ENCODE assay signal across 10 cellular contexts in the genomic region with DNA sequence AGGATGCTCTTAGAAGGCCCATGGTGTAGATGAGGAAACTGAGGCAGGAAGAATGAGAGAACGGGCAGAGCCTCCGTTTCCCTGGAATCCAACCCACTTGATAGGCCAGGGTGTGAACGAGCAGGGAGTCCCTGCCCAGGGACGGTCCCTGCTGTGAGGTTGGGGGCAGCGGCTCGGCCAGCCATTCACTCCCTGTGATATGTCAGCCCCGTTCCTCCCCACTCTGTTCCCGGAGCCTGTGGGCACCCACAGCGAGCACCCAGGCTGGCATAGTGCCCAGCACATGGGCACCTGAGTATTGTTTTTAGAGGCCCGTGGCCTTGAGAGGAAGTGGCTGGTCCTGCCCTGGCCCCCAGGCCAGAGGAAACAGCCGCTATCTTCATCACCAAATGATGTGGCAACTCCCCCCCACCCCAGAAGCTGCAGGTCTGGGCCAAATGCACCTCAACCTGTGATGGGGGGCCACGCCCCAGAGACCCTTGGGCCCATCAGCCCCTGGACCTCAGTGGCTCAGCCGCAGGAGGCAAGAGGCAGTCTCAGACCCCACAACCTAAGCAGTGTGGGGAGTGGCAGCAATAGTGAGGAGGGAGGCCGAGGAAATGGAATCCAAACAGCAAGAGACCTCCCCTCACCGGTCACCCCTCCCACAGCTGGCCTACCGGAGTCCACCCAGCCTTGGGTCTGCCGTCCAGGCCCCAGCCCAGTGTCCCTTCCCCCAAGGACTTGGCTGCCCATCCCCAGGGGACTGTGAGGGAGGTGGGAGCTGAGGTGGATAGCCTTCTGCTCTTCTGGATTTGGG. TPM values are rescaled to one million over a fixed set of nuclear protein-coding genes. Genes with fewer than 3 reads are reported as not detected.
DNase-seq lines count a peak whose midpoint lies in the region; TF ChIP-seq lines count a peak whose summit lies in the region.
"Had no signal": no experiment of that assay in that cellular context is flagged by ENCODE, and none has a peak within 500 bp of the region (broad histone marks: within the 10 kb centered on the region; RNA-seq: fewer than 3 reads in every experiment).

No MANE protein-coding gene starts in this region.

- H3K9me3 ChIP-seq in mammary epithelial cell (replicated peaks; ENCODE audit: insufficient read depth, low read length) = no peaks in the 10 kb centered on the region
- H3K9me3 ChIP-seq in mucosa of stomach (ENCODE audit: control insufficient read depth, low read length) = no peaks in the 10 kb centered on the region

- H4K20me1 ChIP-seq in mammary epithelial cell (ENCODE audit: insufficient read depth, low read length) = no peaks in the 10 kb centered on the region

- H3K27me3 ChIP-seq in mammary epithelial cell (ENCODE audit: insufficient read depth, low read length) (no peaks in the 10 kb centered on the region), mucosa of stomach (ENCODE audit: control insufficient read depth, insufficient read depth, low read length) (no peaks in the 10 kb centered on the region)

- dilution Hi-C loops in mammary epithelial cell (cut with HindIII; ENCODE audit: low sequenced_read_pairs) = no loop called here

- no peak overlapping the region for H2AFZ ChIP-seq in mammary epithelial cell (ENCODE audit: low read depth, low read length)

- 79% methylated on average over 9 of the region's 17 CpGs for WGBS in mammary epithelial cell (ENCODE audit: low coverage, missing lambda C conversion rate)

- H3K27me3 Mint-ChIP-seq in type B pancreatic cell = no peaks in the 10 kb centered on the region
- H3K27me3 Mint-ChIP-seq: stimulated activated naive CD8-positive, alpha-beta T cell treated with anti-CD3 and anti-CD28 coated beads, Interleukin-15, Interleukin-2, amounts not matched to agents 100 ng/mL and 50 ng/mL, for 24 hours had no signal

- no TSS peak for BruUV-seq in mammary epithelial cell (replicated peaks; lab: Mats Ljungman, UMichigan)

- H3K36me3 ChIP-seq in mammary epithelial cell (ENCODE audit: insufficient read depth, low read length) (no peaks in the 10 kb centered on the region), mucosa of stomach (ENCODE audit: control insufficient read depth, insufficient read depth, low read length) (no peaks in the 10 kb centered on the region)

- no peak overlapping the region for H3K4me3 ChIP-seq in mammary epithelial cell (replicated peaks in 1 of 3; ENCODE audit: insufficient read depth in 1 of 3, low read depth in 2 of 3, low read length in 3 of 3)
- H3K4me3 ChIP-seq in mucosa of stomach (ENCODE audit: low read length) = no peak overlapping the region

- TF ChIP-seq CTCF in mammary epithelial cell (conservative IDR thresholded peaks at IDR 0.05 in 1 of 2, IDR thresholded peaks at IDR 0.05 in 1 of 2; ENCODE audit: extremely low read depth in 1 of 2, insufficient read depth in 1 of 2, low read depth in 1 of 2, low read length in 2 of 2) (no peak), type B pancreatic cell (conservative IDR thresholded peaks at IDR 0.05) (no peak), GM10266 (IDR thresholded peaks at IDR 0.05; ENCODE audit: control insufficient read depth, insufficient read depth, low read depth, missing control alignments) (no peak)

- no peak overlapping the region for H3K4me3 Mint-ChIP-seq in type B pancreatic cell
- H3K4me3 Mint-ChIP-seq: stimulated activated naive CD8-positive, alpha-beta T cell treated with anti-CD3 and anti-CD28 coated beads, Interleukin-15, Interleukin-2, amounts not matched to agents 100 ng/mL and 50 ng/mL, for 24 hours had no signal

- H3K36me3 Mint-ChIP-seq in type B pancreatic cell = no peaks in the 10 kb centered on the region
- H3K36me3 Mint-ChIP-seq: activated naive CD4-positive, alpha-beta T cell treated with anti-CD3 and anti-CD28 coated beads, Interleukin-2, amount 50 U/mL, for 72 hours had no signal

- in situ Hi-C loops in mammary epithelial cell (cut with MboI; ENCODE audit: low sequenced_read_pairs in 2 of 2) = no loop called here

- CTCF ChIA-PET in mammary epithelial cell (lab: Charles Lee; ENCODE audit: low non-redundant PET) = interaction anchor here (0.7 kb wide), 1 partner anchor 16 kb away, joined by 6 read pairs; no protein-coding TSS in a partner anchor

- peaks cover 41% of the 10 kb centered on the region for H3K4me1 Mint-ChIP-seq in type B pancreatic cell (ENCODE audit: unreplicated experiment)

- H3K9ac ChIP-seq in mammary epithelial cell (ENCODE audit: insufficient read depth, low read length) = peak overlapping the region; percentile 41
- H3K9ac ChIP-seq in mucosa of stomach (ENCODE audit: low read length) = peak overlapping the region; percentile 40

- peak overlapping the region; percentile 90 for H3K27ac ChIP-seq in mammary epithelial cell (ENCODE audit: insufficient read depth, low read depth, low read length)

- H3K4me1 ChIP-seq in mammary epithelial cell (ENCODE audit: insufficient read depth, low read length) (peaks cover 81% of the 10 kb centered on the region), mucosa of stomach (ENCODE audit: control insufficient read depth, insufficient read depth, low read length) (peaks cover 87% of the 10 kb centered on the region)

- intact Hi-C loops in mammary epithelial cell (cut with micrococcal nuclease) = loop anchor here (10.0 kb wide), 2 partner anchors 113 to 263 kb away; partner anchors contain the start of genes C11orf24 and CHKA

- peak overlapping the region; percentile 91 for H3K27ac Mint-ChIP-seq in type B pancreatic cell
- H3K27ac Mint-ChIP-seq: activated naive CD4-positive, alpha-beta T cell treated with anti-CD3 and anti-CD28 coated beads, Interleukin-2, amount 50 U/mL, for 72 hours; stimulated activated naive CD8-positive, alpha-beta T cell treated with anti-CD3 and anti-CD28 coated beads, Interleukin-15, Interleukin-2, amounts not matched to agents 100 ng/mL and 50 ng/mL, for 24 hours had no signal

- H3K79me2 ChIP-seq in mammary epithelial cell (ENCODE audit: insufficient read depth, low read length) = peaks cover 13% of the 10 kb centered on the region

- peak overlapping the region; percentile 81 for H3K4me2 ChIP-seq in mammary epithelial cell (ENCODE audit: insufficient read depth, low read depth, low read length)

- DNase-seq in NCI-H226 (peak; percentile 46), mammary epithelial cell (no peak), type B pancreatic cell (ENCODE audit: extremely low spot score, unreplicated experiment) (no peak), midbrain (lab: John Stamatoyannopoulos, UW) (no peak), GM10266 (ENCODE audit: extremely low spot score) (no peak), NCI-H446 treated with DMSO at 0.1 percent for 48 hours (lab: John Stamatoyannopoulos, UW) (no peak)
- DNase-seq: dermis blood vessel endothelial cell had no signal

- no peaks in the 10 kb centered on the region for H3K9me3 Mint-ChIP-seq in type B pancreatic cell
- H3K9me3 Mint-ChIP-seq: activated naive CD4-positive, alpha-beta T cell treated with anti-CD3 and anti-CD28 coated beads, Interleukin-2, amount 50 U/mL, for 72 hours; stimulated activated naive CD8-positive, alpha-beta T cell treated with anti-CD3 and anti-CD28 coated beads, Interleukin-15, Interleukin-2, amounts not matched to agents 100 ng/mL and 50 ng/mL, for 24 hours had no signal

RNA-seq across cellular contexts. Expression of gene ALDH3B1, which starts 2.1 kb away (rescaled TPM):
- total RNA-seq in mammary epithelial cell = 10 to 100 TPM; 10.6 to 20.8 TPM
- 8.7 TPM for polyA plus RNA-seq in mammary epithelial cell
- polyA minus RNA-seq in mammary epithelial cell = 2.8 TPM
- 0.95 and 1.7 TPM in 2 replicates for total RNA-seq in type B pancreatic cell (ENCODE audit: low replicate concordance)

RNA-seq across cellular contexts. Expression of gene UNC93B1, which starts 8.3 kb away (rescaled TPM):
- total RNA-seq in mammary epithelial cell = 10 to 100 TPM; 20.7 to 22.0 TPM
- 24.5 TPM for polyA plus RNA-seq in mammary epithelial cell
- 30.1 TPM for polyA minus RNA-seq in mammary epithelial cell
- 13.0 and 13.7 TPM in 2 replicates for total RNA-seq in type B pancreatic cell (ENCODE audit: low replicate concordance)

RNA-seq across cellular contexts. Expression of gene NDUFS8, which starts 18.2 kb away (rescaled TPM):
- total RNA-seq in mammary epithelial cell (100 to 1,000 TPM in 1 of 2 donors, 10 to 100 TPM in 1; 74.7 to 144 TPM), type B pancreatic cell (ENCODE audit: low replicate concordance) (153 and 168 TPM in 2 replicates)
- polyA plus RNA-seq in mammary epithelial cell = 106 TPM
- 171 TPM for polyA minus RNA-seq in mammary epithelial cell

RNA-seq across cellular contexts. Expression of gene TCIRG1, which starts 26.6 kb away (rescaled TPM):
- total RNA-seq in mammary epithelial cell (10 to 100 TPM in 1 of 2 donors, 1 to 10 TPM in 1; 5.0 to 38.9 TPM), type B pancreatic cell (ENCODE audit: low replicate concordance) (37.0 and 49.7 TPM in 2 replicates)
- 28.6 TPM for polyA plus RNA-seq in mammary epithelial cell
- polyA minus RNA-seq in mammary epithelial cell = 23.8 TPM
